In the genomic region with DNA sequence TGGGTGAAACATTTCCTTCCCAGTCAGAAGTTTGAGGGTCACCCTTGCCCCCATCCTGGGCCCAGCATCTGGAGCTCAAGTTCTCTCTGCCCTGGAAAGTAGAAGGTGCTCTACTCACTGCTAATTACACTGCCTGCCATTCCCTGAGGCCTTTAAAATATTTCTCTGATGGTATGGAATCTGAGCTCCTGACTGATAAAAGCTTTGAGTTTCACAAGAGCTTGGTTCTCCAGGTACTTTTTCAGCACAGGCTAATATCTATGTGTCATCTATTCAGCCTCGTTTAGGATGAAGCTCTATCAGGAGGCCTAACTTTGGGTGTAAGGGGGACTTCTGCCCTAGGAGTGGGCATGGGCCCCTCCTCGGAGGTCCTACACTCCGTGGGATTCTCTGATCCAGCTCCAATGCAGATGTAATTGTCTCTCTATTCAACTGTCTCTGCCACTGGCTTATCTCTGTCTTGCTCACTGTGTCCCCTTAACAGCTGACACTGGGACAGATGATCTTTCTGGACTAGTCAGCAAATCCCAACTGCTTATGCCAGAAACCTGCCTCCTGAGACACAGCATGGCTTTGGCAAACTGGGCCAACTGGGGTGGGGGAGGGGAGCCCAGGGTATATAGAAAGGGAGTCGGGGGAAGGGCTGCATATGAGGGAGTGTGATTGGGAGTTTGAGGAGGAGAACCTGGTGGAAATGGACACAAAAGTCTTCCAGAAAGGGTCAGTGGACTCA, we compare ENCODE assay signal across 17 cellular contexts.
DNase-seq lines count a peak whose midpoint lies in the region; FAIRE-seq and TF ChIP-seq lines count a peak whose summit lies in the region.
"Had no signal": no experiment of that assay in that cellular context is flagged by ENCODE, and none has a peak within 500 bp of the region (broad histone marks: within the 10 kb centered on the region; RNA-seq: fewer than 3 reads in every experiment).

No MANE protein-coding gene starts in this region.

- no peaks in the 10 kb centered on the region for H3K9me3 ChIP-seq in trophoblast cell (ENCODE audit: insufficient read depth, low read depth, low read length)
- H3K9me3 ChIP-seq: SK-N-SH had no signal

- no peak overlapping the region for H3K4ac ChIP-seq in trophoblast cell (ENCODE audit: low read depth, low read length)

- H4K91ac ChIP-seq in trophoblast cell (ENCODE audit: low read depth, low read length), result peak overlapping the region; percentile 36

- no peak for TF ChIP-seq CTCF in bronchial epithelial cell (IDR thresholded peaks at IDR 0.05; ENCODE audit: insufficient read depth, low read length, severe bottlenecking)

- H3K4me3 ChIP-seq in bronchial epithelial cell (ENCODE audit: low read depth, low read length) (no peak overlapping the region), trophoblast cell (ENCODE audit: low read depth, low read length) (no peak overlapping the region)

- no peak overlapping the region for H4K12ac ChIP-seq in trophoblast cell (ENCODE audit: low read depth, low read length)

- H3K27me3 ChIP-seq in bronchial epithelial cell (ENCODE audit: control insufficient read depth, insufficient read depth, low read length), result no peaks in the 10 kb centered on the region
- no peaks in the 10 kb centered on the region for H3K27me3 ChIP-seq in trophoblast cell (ENCODE audit: insufficient read depth, low read length)

- WGBS in trophoblast cell (ENCODE audit: extremely low coverage, insufficient coverage, insufficient read length), result no CpG with 5 or more reads among the region's 4 CpGs

- peak; percentile 18 for FAIRE-seq in bronchial epithelial cell (lab: Jason Lieb, UNC)
- FAIRE-seq: HTR-8/SVneo had no signal

- peak overlapping the region; percentile 6 for H2BK120ac ChIP-seq in trophoblast cell (ENCODE audit: insufficient read depth, low read length, poor library complexity)

- H3K18ac ChIP-seq in trophoblast cell (ENCODE audit: low read length), result no peak overlapping the region

- H3K4me1 ChIP-seq in trophoblast cell (ENCODE audit: control insufficient read depth in 1 of 2, insufficient read depth in 2 of 2, low read length in 2 of 2), result peaks cover 23 to 24% of the 10 kb centered on the region in 2 experiments

- no peak overlapping the region for H4K8ac ChIP-seq in trophoblast cell (ENCODE audit: low read depth, low read length)

- no peak overlapping the region for H3K9ac ChIP-seq in trophoblast cell (ENCODE audit: low read length)
- H3K9ac ChIP-seq: SK-N-SH had no signal

- no peak overlapping the region for H3K4me2 ChIP-seq in trophoblast cell (ENCODE audit: low read length)
- H3K4me2 ChIP-seq: SK-N-SH had no signal

- H3K14ac ChIP-seq in trophoblast cell (ENCODE audit: low read length), result no peak overlapping the region

- no peak overlapping the region for H2AK5ac ChIP-seq in trophoblast cell (ENCODE audit: low read length)

- H3K23ac ChIP-seq in trophoblast cell (ENCODE audit: low read length), result no peak overlapping the region

- peaks cover 7% of the 10 kb centered on the region for H3K79me1 ChIP-seq in trophoblast cell (ENCODE audit: low read length)

- DNase-seq in DMS53 (lab: John Stamatoyannopoulos, UW) (peak; percentile 22), DMS53 treated with DMSO at 0.1 percent for 48 hours (lab: John Stamatoyannopoulos, UW; ENCODE audit: unreplicated experiment) (no peak), OCI-M1 (lab: John Stamatoyannopoulos, UW) (peak; percentile 7), bronchial epithelial cell (ENCODE audit: low read depth) (peak; percentile 87), trophoblast cell (peak; percentile 69 to 95), NCI-H1436 treated with DMSO at 0.1 percent for 48 hours (lab: John Stamatoyannopoulos, UW) (no peak), DMS114 treated with DMSO at 0.1 percent for 48 hours (lab: John Stamatoyannopoulos, UW; ENCODE audit: unreplicated experiment) (no peak)
- DNase-seq in activated effector memory CD4-positive, alpha-beta T cell treated with anti-CD3 and anti-CD28 coated beads, Interleukin-2, amount 50 U/mL, for 16 hours, result no peak
- DNase-seq: 8988T, GOT3, KBM-7, NCI-H1092, NCI-H1694, NCI-H2107, NCI-H774, SK-N-SH had no signal

- H3K79me2 ChIP-seq in trophoblast cell (ENCODE audit: control insufficient read depth, insufficient read depth, low read length, poor library complexity), result no peaks in the 10 kb centered on the region

- H2BK12ac ChIP-seq in trophoblast cell (ENCODE audit: low read length), result peak overlapping the region; percentile 4

- H3K27ac ChIP-seq in trophoblast cell (ENCODE audit: low read depth, low read length), result peak overlapping the region; percentile 55

- H3K36me3 ChIP-seq in bronchial epithelial cell (ENCODE audit: control insufficient read depth, insufficient read depth, low read length), result no peaks in the 10 kb centered on the region
- no peaks in the 10 kb centered on the region for H3K36me3 ChIP-seq in trophoblast cell (ENCODE audit: control insufficient read depth in 1 of 2, insufficient read depth in 2 of 2, low read length in 2 of 2)

- peak overlapping the region; percentile 18 for H2BK5ac ChIP-seq in trophoblast cell (ENCODE audit: low read depth, low read length, poor library complexity)

- no peak overlapping the region for H2AFZ ChIP-seq in trophoblast cell (ENCODE audit: insufficient read depth, low read length, poor library complexity)

Comparison
In these comparisons a context has a peak if more than half of its experiments do, and no peak if none do; other contexts are left out.
1. DNase-seq: peak in DMS53 (single experiment), OCI-M1 (single experiment), bronchial epithelial cell (single experiment) and trophoblast cell (2 of 2); none in DMS53 treated with DMSO at 0.1 percent for 48 hours (single experiment), activated effector memory CD4-positive, alpha-beta T cell treated with anti-CD3 and anti-CD28 coated beads, Interleukin-2, amount 50 U/mL, for 16 hours (single experiment), NCI-H1436 treated with DMSO at 0.1 percent for 48 hours (single experiment) and DMS114 treated with DMSO at 0.1 percent for 48 hours (single experiment).